ENCODE assay signal across 8 cellular contexts in genomic region chr16:2838928-2839327, GRCh38. TPM values are rescaled to one million over a fixed set of nuclear protein-coding genes. Genes with fewer than 3 reads are reported as not detected.
A peak's percentile ranks its signal among the peaks of the same experiment; 100 is the strongest.
DNase-seq lines count a peak whose midpoint lies in the region; ATAC-seq and TF ChIP-seq lines count a peak whose summit lies in the region.

No MANE protein-coding gene starts in this region.

- no peaks in the 10 kb centered on the region for H3K4me1 ChIP-seq in KMS-11 (ENCODE audit: low read depth, poor library complexity, severe bottlenecking)

- no peaks in the 10 kb centered on the region for H3K9me3 Mint-ChIP-seq in MCF 10A (ENCODE audit: unreplicated experiment)
- H3K9me3 Mint-ChIP-seq in immature natural killer cell: peaks cover 0 to 3% (median 0%) of the 10 kb centered on the region in 6 donors

- H2AFZ ChIP-seq in KMS-11 (ENCODE audit: low read depth): peak overlapping the region; percentile 8; the same call in 1 of the 2 replicates

- CTCF ChIA-PET in MCF 10A (lab: Yijun Ruan, JAX): interaction anchor here (0.8 to 1.0 kb wide), 3 partner anchors 15 to 155 kb away, joined by 3 to 4 read pairs (median 4); no protein-coding TSS in a partner anchor

- peaks cover 73% of the 10 kb centered on the region for H3K27me3 ChIP-seq in KMS-11 (ENCODE audit: insufficient read depth, low read depth)

- POLR2A ChIA-PET in MCF 10A (lab: Yijun Ruan, JAX): interaction anchor here (0.8 to 1.7 kb wide), 2 partner anchors 28 to 61 kb away, joined by 3 to 4 read pairs; partner anchors contain the start of gene ELOB

- no peak overlapping the region for H3K27ac ChIP-seq in KMS-11

- H3K9ac ChIP-seq in KMS-11: no peak overlapping the region

- TF ChIP-seq CTCF in KMS-11 (conservative IDR thresholded peaks at IDR 0.05; ENCODE audit: low read depth, low read length) (peak; percentile 68; the same call in 1 of the 2 replicates), MCF 10A (IDR thresholded peaks at IDR 0.05; ENCODE audit: unreplicated experiment) (peak; percentile 80)

- H3K36me3 ChIP-seq in KMS-11 (ENCODE audit: insufficient read depth): no peaks in the 10 kb centered on the region

- H4K20me1 ChIP-seq in KMS-11 (ENCODE audit: insufficient read depth): no peaks in the 10 kb centered on the region

- H3K79me2 ChIP-seq in KMS-11 (ENCODE audit: insufficient read depth, low read depth): no peaks in the 10 kb centered on the region

- DNase-seq in ELF-1 (ENCODE audit: low read depth, low spot score): peak; percentile 85
- DNase-seq in T1000 (lab: John Stamatoyannopoulos, UW): peak; percentile 23
- DNase-seq in MCF 10A (ENCODE audit: unreplicated experiment): peak; percentile 69
- DNase-seq in immature natural killer cell: peak; percentile 59 to 66 (median 65)
- peak; percentile 71 for DNase-seq in stimulated activated CD4-positive, alpha-beta T cell treated with anti-CD3 and anti-CD28 coated beads, Interleukin-15, amount 100 ng/mL, for 24 hours

- BruUV-seq in MCF 10A (replicated peaks; lab: Mats Ljungman, UMichigan): no TSS peak

- H3K36me3 Mint-ChIP-seq in MCF 10A (ENCODE audit: insufficient read depth, unreplicated experiment) (no peaks in the 10 kb centered on the region), immature natural killer cell (peaks cover 0 to 5% (median 0%) of the 10 kb centered on the region in 3 donors)

- H3K4me3 ChIP-seq in KMS-11 (IDR thresholded peaks at IDR 0.05; ENCODE audit: insufficient read depth, low read depth, low read length): no peak overlapping the region

- intact Hi-C loops in MCF 10A (cut with micrococcal nuclease): loop anchor here (1.0 to 5.0 kb wide), 2 partner anchors 29 to 68 kb away; no protein-coding TSS in a partner anchor

- H3K4me1 Mint-ChIP-seq in MCF 10A (ENCODE audit: insufficient read depth, unreplicated experiment) (peaks cover 31% of the 10 kb centered on the region), immature natural killer cell (peaks cover 67% of the 10 kb centered on the region in 2 donors)

- H3K4me3 Mint-ChIP-seq in MCF 10A (ENCODE audit: unreplicated experiment) (no peak overlapping the region), immature natural killer cell (peak overlapping the region in 4 of 5 donors; percentile 41 to 73 (median 54))

- H3K27me3 Mint-ChIP-seq in MCF 10A (ENCODE audit: insufficient read depth, unreplicated experiment): no peaks in the 10 kb centered on the region
- peaks cover 4 to 11% (median 10%) of the 10 kb centered on the region in 3 donors for H3K27me3 Mint-ChIP-seq in immature natural killer cell (ENCODE audit: low read depth in 3 of 3)

- no peak for ATAC-seq in HG03521 (IDR thresholded peaks at IDR 0.05; ENCODE audit: unreplicated experiment)
- no peak for ATAC-seq in GM18867 (IDR thresholded peaks at IDR 0.05; ENCODE audit: unreplicated experiment)

- H3K4me2 ChIP-seq in KMS-11: no peak overlapping the region

- H3K27ac Mint-ChIP-seq in MCF 10A (ENCODE audit: low read depth, unreplicated experiment): no peak overlapping the region
- peak overlapping the region; percentile 65 to 91 (median 84) for H3K27ac Mint-ChIP-seq in immature natural killer cell

RNA-seq across cellular contexts. Expression of gene ZG16B, which starts 8.8 kb away (rescaled TPM):
- total RNA-seq in MCF 10A (2022): 4.0 and 6.9 TPM in 2 replicates
- polyA plus RNA-seq in immature natural killer cell: 1 to 10 TPM; 1.2 to 3.9 (median 1.5) TPM

RNA-seq across cellular contexts. Expression of gene PRSS22, which starts 19.0 kb away (rescaled TPM):
- not detected in 2 replicates for total RNA-seq in MCF 10A (2022)
- under 1 TPM in 2 of 3 donors, not detected in 1; 0.23 to 0.40 TPM for polyA plus RNA-seq in immature natural killer cell

RNA-seq across cellular contexts. Expression of gene PRSS21, which starts 21.9 kb away (rescaled TPM):
- 16.4 TPM in 2 replicates for total RNA-seq in MCF 10A (2022)
- polyA plus RNA-seq in immature natural killer cell: 10 to 100 TPM in 1 of 3 donors, 1 to 10 TPM in 2; 3.1 to 11.0 (median 6.8) TPM

RNA-seq across cellular contexts. Expression of gene PRSS41, which starts 40.7 kb away (rescaled TPM):
- total RNA-seq in MCF 10A (2022): not detected in 2 replicates
- polyA plus RNA-seq in immature natural killer cell: not detected

RNA-seq across cellular contexts. Expression of gene FLYWCH2, which starts 44.1 kb away (rescaled TPM):
- total RNA-seq in MCF 10A (2022): 24.4 and 27.7 TPM in 2 replicates
- 10 to 100 TPM; 15.9 to 24.5 (median 18.3) TPM for polyA plus RNA-seq in immature natural killer cell

Comparison
In these comparisons a context has a peak if more than half of its experiments do, and no peak if none do; other contexts are left out.
1. DNase-seq: peak in every context shown above with its lines; median percentile 85 in ELF-1; 71 in stimulated activated CD4-positive, alpha-beta T cell treated with anti-CD3 and anti-CD28 coated beads, Interleukin-15, amount 100 ng/mL, for 24 hours; 69 in MCF 10A; 65 in immature natural killer cell; 23 in T1000.